ENCODE assay signal across 8 cellular contexts in genomic region chr17:74873036-74873873, GRCh38. TPM values are rescaled to one million over a fixed set of nuclear protein-coding genes. Genes with fewer than 3 reads are reported as not detected.
DNase-seq lines count a peak whose midpoint lies in the region; ATAC-seq, FAIRE-seq and TF ChIP-seq lines count a peak whose summit lies in the region.

No MANE protein-coding gene starts in this region.

- no peak overlapping the region for H2BK20ac ChIP-seq in H1 (ENCODE audit: low read length)

- H2BK5ac ChIP-seq in H1 (ENCODE audit: low read depth, low read length): peak overlapping the region; percentile 87

- TF ChIP-seq RAD21 in H1 (IDR thresholded peaks at IDR 0.05 in 1 of 2, conservative IDR thresholded peaks at IDR 0.05 in 1 of 2; ENCODE audit: low read depth in 2 of 2, low read length in 2 of 2): no peak

- H2BK12ac ChIP-seq in H1 (ENCODE audit: low read depth, low read length): no peak overlapping the region

- H3K4me3 Mint-ChIP-seq in Caco-2 (ENCODE audit: unreplicated experiment): peak overlapping the region; percentile 84
- H3K4me3 Mint-ChIP-seq in activated CD8-positive, alpha-beta memory T cell treated with anti-CD3 and anti-CD28 coated beads, Interleukin-2, amount 10 ng/mL, durations not matched to agents 7 days and 5 days: peak overlapping the region; percentile 89
- peak overlapping the region; percentile 92 for H3K4me3 Mint-ChIP-seq in memory B cell

- DNase-seq in Caco-2: peak; percentile 99 to 100
- DNase-seq in HTR-8/SVneo (ENCODE audit: insufficient read length, low spot score): peak; percentile 100
- peak; percentile 99 for DNase-seq in NOMO-1 treated with DMSO at 0.1 percent for 48 hours (lab: John Stamatoyannopoulos, UW; ENCODE audit: unreplicated experiment)
- peak; percentile 100 for DNase-seq in activated CD8-positive, alpha-beta memory T cell treated with anti-CD3 and anti-CD28 coated beads, Interleukin-2, amount 10 ng/mL, durations not matched to agents 7 days and 5 days
- DNase-seq in H1 (ENCODE audit: low read depth in 1 of 2, low spot score in 2 of 2): peak; percentile 98 to 99
- DNase-seq in memory B cell (ENCODE audit: low spot score in 2 of 2): peak; percentile 94 to 96
- peak; percentile 99 for DNase-seq in stimulated activated CD8-positive, alpha-beta memory T cell treated with anti-CD3 and anti-CD28 coated beads, Interleukin-12 subunit alpha, Interleukin-12 subunit beta, amount 100 ng/mL, for 1 hour (ENCODE audit: low read depth)

- no peak overlapping the region for H4K91ac ChIP-seq in H1 (replicated peaks; ENCODE audit: insufficient read length, low read length)

- no peak overlapping the region for H2AK5ac ChIP-seq in H1 (ENCODE audit: low read depth, low read length)

- H3K23me2 ChIP-seq in H1 (ENCODE audit: low read depth, low read length): peaks cover 10% of the 10 kb centered on the region

- BruUV-seq in Caco-2 (replicated peaks; lab: Mats Ljungman, UMichigan): TSS peak; percentile 98

- H2AFZ ChIP-seq in H1 (ENCODE audit: low read length): peak overlapping the region; percentile 47; the same call in 1 of the 2 replicates

- H3K27me3 Mint-ChIP-seq in Caco-2 (ENCODE audit: insufficient read depth, unreplicated experiment) (no peaks in the 10 kb centered on the region), memory B cell (no peaks in the 10 kb centered on the region)
- H3K27me3 Mint-ChIP-seq in activated CD8-positive, alpha-beta memory T cell treated with anti-CD3 and anti-CD28 coated beads, Interleukin-2, amount 10 ng/mL, durations not matched to agents 7 days and 5 days: no peaks in the 10 kb centered on the region

- peak overlapping the region; percentile 78 for H4K5ac ChIP-seq in H1 (ENCODE audit: insufficient read length, low read depth, low read length)

- peak overlapping the region; percentile 45 for H3K4ac ChIP-seq in H1 (replicated peaks; ENCODE audit: insufficient read length, low read depth, low read length)

- H3K36me3 ChIP-seq in Caco-2 (ENCODE audit: control insufficient read depth, insufficient read depth, low read length) (no peaks in the 10 kb centered on the region), H1 (ENCODE audit: control insufficient read depth in 2 of 4, insufficient read depth in 4 of 4, low read length in 3 of 4) (no peaks in the 10 kb centered on the region)

- H3K79me1 ChIP-seq in H1 (ENCODE audit: low read depth, low read length): peaks cover 7% of the 10 kb centered on the region; the same call in 1 of the 2 replicates

- H3K79me2 ChIP-seq in H1 (ENCODE audit: control insufficient read depth in 1 of 2, insufficient read depth in 2 of 2, low read length in 2 of 2): no peaks in the 10 kb centered on the region; a peak in 1 of 4 replicates

- peaks cover 0 to 1% of the 10 kb centered on the region in 2 experiments for H4K20me1 ChIP-seq in H1 (replicated peaks in 1 of 2; ENCODE audit: control insufficient read depth in 1 of 2, insufficient read depth in 2 of 2, low read length in 2 of 2)

- H3K27me3 ChIP-seq in Caco-2 (replicated peaks; ENCODE audit: control insufficient read depth, insufficient read depth, low read length): no peaks in the 10 kb centered on the region
- peaks cover 0 to 3% (median 0%) of the 10 kb centered on the region in 4 experiments; a peak in 2 of 7 replicates for H3K27me3 ChIP-seq in H1 (replicated peaks in 1 of 4; ENCODE audit: control insufficient read depth in 3 of 4, extremely low read depth in 1 of 4, insufficient read depth in 3 of 4, low read length in 3 of 4)

- no peak overlapping the region for H3K56ac ChIP-seq in H1 (replicated peaks; ENCODE audit: insufficient read length, low read depth, low read length)

- H2BK15ac ChIP-seq in H1 (ENCODE audit: low read length): no peak overlapping the region

- TF ChIP-seq CTCF in Caco-2 (IDR thresholded peaks at IDR 0.05; ENCODE audit: insufficient read depth in 1 of 2, low read depth in 1 of 2, low read length in 1 of 2, severe bottlenecking in 1 of 2, unreplicated experiment in 1 of 2) (no peak), H1 (IDR thresholded peaks at IDR 0.05; ENCODE audit: control extremely low read depth in 1 of 3, insufficient read depth in 1 of 3, low read depth in 1 of 3, low read length in 3 of 3) (no peak)

- H4K8ac ChIP-seq in H1 (ENCODE audit: extremely low read depth, insufficient read depth, low read length): peak overlapping the region; percentile 94; the same call in 1 of the 2 replicates

- H3K4me3 ChIP-seq in Caco-2 (ENCODE audit: low read depth, low read length) (peak overlapping the region; percentile 83), H1 (ENCODE audit: extremely low read depth in 1 of 4, insufficient read depth in 2 of 4, low read depth in 3 of 4, low read length in 4 of 4) (peak overlapping the region; percentile 70 to 99 (median 84))

- ATAC-seq in GM21381 (IDR thresholded peaks at IDR 0.05; ENCODE audit: unreplicated experiment) (peak; percentile 89), memory B cell (ENCODE audit: low read depth) (peak; percentile 90)
- ATAC-seq in activated CD8-positive, alpha-beta memory T cell treated with anti-CD3 and anti-CD28 coated beads, Interleukin-2, amount 10 ng/mL, durations not matched to agents 7 days and 5 days: peak; percentile 96

- POLR2A ChIA-PET in Caco-2 (lab: Charles Lee): interaction anchor here (0.5 to 2.2 kb wide), 33 partner anchors 9 to 583 kb away, joined by 3 to 58 read pairs (median 4); partner anchors contain the start of genes HID1, MRPL58, NAT9 and RAB37
- POLR2A ChIA-PET in H1 (lab: Charles Lee; ENCODE audit: partially characterized antibody): interaction anchor here (0.6 to 2.6 kb wide), 30 partner anchors 9 to 907 kb away, joined by 3 to 17 read pairs (median 4); partner anchors contain the start of genes GRIN2C, NAT9, OTOP2 and SLC16A5

- H3K9me3 Mint-ChIP-seq in Caco-2 (ENCODE audit: unreplicated experiment) (no peaks in the 10 kb centered on the region), memory B cell (no peaks in the 10 kb centered on the region)
- no peaks in the 10 kb centered on the region for H3K9me3 Mint-ChIP-seq in activated CD8-positive, alpha-beta memory T cell treated with anti-CD3 and anti-CD28 coated beads, Interleukin-2, amount 10 ng/mL, durations not matched to agents 7 days and 5 days (ENCODE audit: low read depth)

- TF ChIP-seq POLR2A in H1 (IDR thresholded peaks at IDR 0.05; ENCODE audit: control extremely low read depth in 1 of 2, low read depth in 2 of 2, low read length in 2 of 2): peak in 1 of 2 experiments; percentile 98; a peak in 2 of 3 replicates

- H3K9me3 ChIP-seq in Caco-2: no peaks in the 10 kb centered on the region
- no peaks in the 10 kb centered on the region for H3K9me3 ChIP-seq in H1 (ENCODE audit: insufficient read depth in 2 of 2, low read depth in 1 of 2, low read length in 1 of 2)

- H3K36me3 Mint-ChIP-seq in Caco-2 (ENCODE audit: insufficient read depth, unreplicated experiment): peaks cover 16% of the 10 kb centered on the region
- peaks cover 10% of the 10 kb centered on the region for H3K36me3 Mint-ChIP-seq in activated CD8-positive, alpha-beta memory T cell treated with anti-CD3 and anti-CD28 coated beads, Interleukin-2, amount 10 ng/mL, durations not matched to agents 7 days and 5 days
- H3K36me3 Mint-ChIP-seq in memory B cell: no peaks in the 10 kb centered on the region

- H3K4me1 ChIP-seq in Caco-2 (peaks cover 12% of the 10 kb centered on the region), H1 (replicated peaks in 1 of 4; ENCODE audit: control insufficient read depth in 3 of 4, insufficient read depth in 4 of 4, low read length in 3 of 4) (peaks cover 0 to 14% (median 6%) of the 10 kb centered on the region in 4 experiments; a peak in 6 of 7 replicates)

- peak overlapping the region; percentile 71; the same call in 1 of the 2 replicates for H3K18ac ChIP-seq in H1 (ENCODE audit: extremely low read depth, low read length)

- CTCF ChIA-PET in Caco-2 (lab: Charles Lee) (interaction anchor here (0.6 to 1.9 kb wide), 27 partner anchors 11 to 465 kb away, joined by 3 to 37 read pairs (median 4); partner anchors contain the start of genes HID1, MRPL58, OTOP2 and RAB37), H1 (lab: Charles Lee; ENCODE audit: partially characterized antibody) (interaction anchor here (0.7 to 81.0 kb wide), 6 partner anchors 33 to 216 kb away, joined by 3 to 2981 read pairs (median 4); partner anchors contain the start of genes GRIN2C, NAT9 and OTOP2)
- CTCF ChIA-PET in activated CD8-positive, alpha-beta memory T cell treated with anti-CD3 and anti-CD28 coated beads, Interleukin-2, amount 10 ng/mL, durations not matched to agents 7 days and 5 days (lab: Charles Lee): interaction anchor here (0.8 to 20.3 kb wide), 14 partner anchors 8 to 216 kb away, joined by 3 to 262 read pairs (median 6); partner anchors contain the start of genes GRIN2C and NAT9

- no peak overlapping the region for H2BK120ac ChIP-seq in H1 (replicated peaks; ENCODE audit: low read depth, low read length)

- 2% methylated on average over 46 of the region's 55 CpGs; no CpG with 5 or more reads in 1 of the 2 experiments for WGBS in H1 (ENCODE audit: extremely low coverage in 1 of 2, insufficient coverage in 1 of 2, insufficient read length in 1 of 2, insufficient replicate concordance in 2 of 2, low coverage in 1 of 2, low lambda C conversion rate in 2 of 2, missing lambda C conversion rate in 1 of 2), 2 experiments

- peak overlapping the region; percentile 77 to 98 (median 90) for H3K9ac ChIP-seq in H1 (replicated peaks in 1 of 4; ENCODE audit: extremely low read depth in 1 of 4, low read depth in 3 of 4, low read length in 3 of 4)

- FAIRE-seq in HTR-8/SVneo (lab: Jason Lieb, UNC) (peak; percentile 95), H1 (lab: Jason Lieb, UNC) (peak; percentile 78)

- H3K27ac ChIP-seq in H1 (ENCODE audit: low read depth, low read length): peak overlapping the region; percentile 90

- H3K4me1 Mint-ChIP-seq in Caco-2 (ENCODE audit: low read depth, unreplicated experiment): peaks cover 21% of the 10 kb centered on the region
- H3K4me1 Mint-ChIP-seq in activated CD8-positive, alpha-beta memory T cell treated with anti-CD3 and anti-CD28 coated beads, Interleukin-2, amount 10 ng/mL, durations not matched to agents 7 days and 5 days: peaks cover 36% of the 10 kb centered on the region
- H3K4me1 Mint-ChIP-seq in memory B cell: peaks cover 16% of the 10 kb centered on the region

- intact Hi-C loops in Caco-2 (cut with micrococcal nuclease; ENCODE audit: unreplicated experiment): loop anchor here (1.0 kb wide), 1 partner anchor 21 kb away; no protein-coding TSS in a partner anchor

- H3K4me2 ChIP-seq in H1 (ENCODE audit: insufficient read depth in 1 of 2, low read depth in 2 of 2, low read length in 2 of 2): peak overlapping the region; percentile 63 to 100

- peak in 1 of 2 experiments; percentile 58; a peak in 1 of 3 replicates for TF ChIP-seq EP300 in H1 (IDR thresholded peaks at IDR 0.05; ENCODE audit: borderline replicate concordance in 1 of 2, low read depth in 2 of 2, low read length in 2 of 2)

- H3K23ac ChIP-seq in H1 (ENCODE audit: insufficient read length): no peak overlapping the region

- H3K14ac ChIP-seq in H1 (ENCODE audit: insufficient read length): no peak overlapping the region

- peak overlapping the region; percentile 55 for H3K27ac Mint-ChIP-seq in Caco-2 (ENCODE audit: unreplicated experiment)
- H3K27ac Mint-ChIP-seq in activated CD8-positive, alpha-beta memory T cell treated with anti-CD3 and anti-CD28 coated beads, Interleukin-2, amount 10 ng/mL, durations not matched to agents 7 days and 5 days: peak overlapping the region; percentile 89
- H3K27ac Mint-ChIP-seq in memory B cell: peak overlapping the region; percentile 95

RNA-seq across cellular contexts. Expression of gene FDXR, which starts 0.5 kb away (rescaled TPM):
- total RNA-seq in Caco-2 (2022): 19.0 and 20.6 TPM in 2 replicates
- 10 to 100 TPM; 38.2 to 39.4 TPM for total RNA-seq in activated CD8-positive, alpha-beta memory T cell treated with anti-CD3 and anti-CD28 coated beads, Interleukin-2, amount 10 ng/mL, durations not matched to agents 7 days and 5 days
- total RNA-seq in H1 (2021; fragmentation: NEBNext Ultra II Directional; extraction: Animal tissue kit (Norgen Biotek cat#: 25700)): 24.2 and 25.6 TPM in 2 replicates
- 31.4 and 44.0 TPM in 2 replicates for polyA plus RNA-seq in H1 (2011; rRNA removed)
- polyA plus RNA-seq in H1 (2011; cell fraction: cytosol; rRNA removed): 52.5 TPM
- 67.0 TPM for polyA plus RNA-seq in H1 (2011; cell fraction: nucleus; rRNA removed)
- polyA plus RNA-seq in H1 (2012, experiment 1 of 2): 20.6 to 42.6 TPM (median 37.8 TPM) in 4 replicates
- polyA plus RNA-seq in H1 (2012, experiment 2 of 2): 33.2 TPM
- 13.2 TPM for polyA plus RNA-seq in H1 (2013, experiment 1 of 2)
- 13.1 TPM for polyA plus RNA-seq in H1 (2013, experiment 2 of 2)
- 10.8 and 11.3 TPM in 2 replicates for polyA minus RNA-seq in H1 (2011; rRNA and poly(A)+ RNA removed)
- polyA minus RNA-seq in H1 (2011; cell fraction: cytosol; rRNA and poly(A)+ RNA removed): 20.4 TPM
- polyA minus RNA-seq in H1 (2011; cell fraction: nucleus; rRNA and poly(A)+ RNA removed): 25.0 TPM

RNA-seq across cellular contexts. Expression of gene GRIN2C, which starts 13.6 kb away (rescaled TPM):
- total RNA-seq in Caco-2 (2022): 4.8 and 5.2 TPM in 2 replicates
- under 1 TPM; 0.07 to 0.09 TPM for total RNA-seq in activated CD8-positive, alpha-beta memory T cell treated with anti-CD3 and anti-CD28 coated beads, Interleukin-2, amount 10 ng/mL, durations not matched to agents 7 days and 5 days
- 0.07 TPM in 1 of 2 replicates, not detected in the other for total RNA-seq in H1 (2021; fragmentation: NEBNext Ultra II Directional; extraction: Animal tissue kit (Norgen Biotek cat#: 25700))
- polyA plus RNA-seq in H1 (2011; rRNA removed): 0.06 and 0.11 TPM in 2 replicates
- polyA plus RNA-seq in H1 (2011; cell fraction: cytosol; rRNA removed): 0.05 TPM
- 0.20 TPM for polyA plus RNA-seq in H1 (2011; cell fraction: nucleus; rRNA removed)
- polyA plus RNA-seq in H1 (2012, experiment 1 of 2): 0.06 to 0.29 TPM (median 0.19 TPM) in 4 replicates
- polyA plus RNA-seq in H1 (2012, experiment 2 of 2): 0.05 TPM
- 0.02 TPM for polyA plus RNA-seq in H1 (2013, experiment 1 of 2)
- 0.04 TPM for polyA plus RNA-seq in H1 (2013, experiment 2 of 2)
- polyA minus RNA-seq in H1 (2011; rRNA and poly(A)+ RNA removed): 0.12 TPM in 1 of 2 replicates, not detected in the other
- not detected for polyA minus RNA-seq in H1 (2011; cell fraction: cytosol; rRNA and poly(A)+ RNA removed)
- polyA minus RNA-seq in H1 (2011; cell fraction: nucleus; rRNA and poly(A)+ RNA removed): 0.20 TPM

RNA-seq across cellular contexts. Expression of gene FADS6, which starts 20.2 kb away (rescaled TPM):
- total RNA-seq in Caco-2 (2022): 2.6 and 3.1 TPM in 2 replicates
- not detected for total RNA-seq in activated CD8-positive, alpha-beta memory T cell treated with anti-CD3 and anti-CD28 coated beads, Interleukin-2, amount 10 ng/mL, durations not matched to agents 7 days and 5 days
- 0.56 and 0.80 TPM in 2 replicates for total RNA-seq in H1 (2021; fragmentation: NEBNext Ultra II Directional; extraction: Animal tissue kit (Norgen Biotek cat#: 25700))
- polyA plus RNA-seq in H1 (2011; rRNA removed): 2.5 and 2.6 TPM in 2 replicates
- polyA plus RNA-seq in H1 (2011; cell fraction: cytosol; rRNA removed): 2.2 TPM
- 2.2 TPM for polyA plus RNA-seq in H1 (2011; cell fraction: nucleus; rRNA removed)
- polyA plus RNA-seq in H1 (2012, experiment 1 of 2): 0.79 to 2.0 TPM (median 1.4 TPM) in 4 replicates
- 0.67 TPM for polyA plus RNA-seq in H1 (2012, experiment 2 of 2)
- 0.67 TPM for polyA plus RNA-seq in H1 (2013, experiment 1 of 2)
- polyA plus RNA-seq in H1 (2013, experiment 2 of 2): 0.52 TPM
- 1.6 and 2.1 TPM in 2 replicates for polyA minus RNA-seq in H1 (2011; rRNA and poly(A)+ RNA removed)
- 1.8 TPM for polyA minus RNA-seq in H1 (2011; cell fraction: cytosol; rRNA and poly(A)+ RNA removed)
- polyA minus RNA-seq in H1 (2011; cell fraction: nucleus; rRNA and poly(A)+ RNA removed): 0.80 TPM

RNA-seq across cellular contexts. Expression of gene USH1G, which starts 49.8 kb away (rescaled TPM):
- 0.48 and 0.77 TPM in 2 replicates for total RNA-seq in Caco-2 (2022)
- total RNA-seq in activated CD8-positive, alpha-beta memory T cell treated with anti-CD3 and anti-CD28 coated beads, Interleukin-2, amount 10 ng/mL, durations not matched to agents 7 days and 5 days: not detected
- 1.6 and 1.7 TPM in 2 replicates for total RNA-seq in H1 (2021; fragmentation: NEBNext Ultra II Directional; extraction: Animal tissue kit (Norgen Biotek cat#: 25700))
- 4.3 and 5.0 TPM in 2 replicates for polyA plus RNA-seq in H1 (2011; rRNA removed)
- polyA plus RNA-seq in H1 (2011; cell fraction: cytosol; rRNA removed): 3.5 TPM
- polyA plus RNA-seq in H1 (2011; cell fraction: nucleus; rRNA removed): 3.5 TPM
- polyA plus RNA-seq in H1 (2012, experiment 1 of 2): 1.3 to 2.8 TPM (median 2.0 TPM) in 4 replicates
- polyA plus RNA-seq in H1 (2012, experiment 2 of 2): 1.9 TPM
- polyA plus RNA-seq in H1 (2013, experiment 1 of 2): 0.61 TPM
- polyA plus RNA-seq in H1 (2013, experiment 2 of 2): 0.70 TPM
- 5.1 and 8.8 TPM in 2 replicates for polyA minus RNA-seq in H1 (2011; rRNA and poly(A)+ RNA removed)
- 3.7 TPM for polyA minus RNA-seq in H1 (2011; cell fraction: cytosol; rRNA and poly(A)+ RNA removed)
- polyA minus RNA-seq in H1 (2011; cell fraction: nucleus; rRNA and poly(A)+ RNA removed): 4.2 TPM

RNA-seq across cellular contexts. Expression of gene OTOP2, which starts 50.8 kb away (rescaled TPM):
- not detected in 2 replicates for total RNA-seq in Caco-2 (2022)
- not detected for total RNA-seq in activated CD8-positive, alpha-beta memory T cell treated with anti-CD3 and anti-CD28 coated beads, Interleukin-2, amount 10 ng/mL, durations not matched to agents 7 days and 5 days
- total RNA-seq in H1 (2021; fragmentation: NEBNext Ultra II Directional; extraction: Animal tissue kit (Norgen Biotek cat#: 25700)): not detected in 2 replicates
- polyA plus RNA-seq in H1 (2011; rRNA removed): 0.23 and 0.27 TPM in 2 replicates
- 0.23 TPM for polyA plus RNA-seq in H1 (2011; cell fraction: cytosol; rRNA removed)
- 0.37 TPM for polyA plus RNA-seq in H1 (2011; cell fraction: nucleus; rRNA removed)
- polyA plus RNA-seq in H1 (2012, experiment 1 of 2): 0.11 to 0.18 TPM (median 0.16 TPM) in 3 of 4 replicates, not detected in the other
- not detected for polyA plus RNA-seq in H1 (2012, experiment 2 of 2)
- not detected for polyA plus RNA-seq in H1 (2013, experiment 1 of 2)
- 0.06 TPM for polyA plus RNA-seq in H1 (2013, experiment 2 of 2)
- not detected in 2 replicates for polyA minus RNA-seq in H1 (2011; rRNA and poly(A)+ RNA removed)
- polyA minus RNA-seq in H1 (2011; cell fraction: cytosol; rRNA and poly(A)+ RNA removed): not detected
- polyA minus RNA-seq in H1 (2011; cell fraction: nucleus; rRNA and poly(A)+ RNA removed): not detected

Comparison
In these comparisons a context has a peak if more than half of its experiments do, and no peak if none do; other contexts are left out.
1. Peak in every context shown above with its lines: DNase-seq, ATAC-seq, H3K4me3 ChIP-seq and H3K27ac ChIP-seq.